34 cellular contexts compared by ENCODE assay signal in the genomic region with DNA sequence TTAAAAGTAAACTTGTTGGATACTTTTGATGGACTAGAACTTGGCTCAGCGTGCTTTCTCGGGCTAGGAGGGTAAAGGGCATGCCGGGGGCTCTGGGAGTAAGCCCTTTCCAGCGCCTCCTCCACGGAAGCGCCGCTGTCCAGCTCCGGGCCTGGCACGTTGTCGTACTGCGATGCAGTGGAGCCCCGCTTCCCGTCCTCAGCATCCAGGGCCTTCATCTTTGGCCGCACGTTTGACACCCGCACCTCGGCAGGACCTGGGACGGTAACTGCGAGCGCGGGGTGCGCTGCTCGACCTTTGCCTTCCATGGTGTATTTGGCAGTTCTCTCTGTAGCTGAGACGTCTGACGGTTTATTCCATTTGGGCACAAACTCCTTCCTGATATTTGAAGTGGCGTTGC.
"Had no signal": no experiment of that assay in that cellular context is flagged by ENCODE, and none has a peak within 500 bp of the region (broad histone marks: within the 10 kb centered on the region; RNA-seq: fewer than 3 reads in every experiment).

No MANE protein-coding gene starts in this region.

- H3K9me3 ChIP-seq: esophagus muscularis mucosa, gastrocnemius medialis, heart left ventricle had no signal

- H3K4me1 Mint-ChIP-seq: activated CD4-positive, alpha-beta T cell treated with anti-CD3 and anti-CD28 coated beads, Interleukin-2, amount 10 ng/mL, durations not matched to agents 24 days and 14 days; activated T-helper 17 cell treated with anti-CD3 and anti-CD28 coated beads, Interleukin-2, amount 50 U/mL, for 72 hours had no signal

- ATAC-seq: activated CD4-positive, CD25-positive, alpha-beta regulatory T cell treated with anti-CD3 and anti-CD28 coated beads, Interleukin-2, amount 50 U/mL, for 24 hours; activated T-cell treated with anti-CD3 and anti-CD28 coated beads, Interleukin-2, amount 50 U/mL, for 4 hours; activated T-helper 17 cell treated with anti-CD3 and anti-CD28 coated beads, Interleukin-2, amount 50 U/mL, for 72 hours; effector memory CD8-positive, alpha-beta T cell; foreskin keratinocyte; gastrocnemius medialis; heart left ventricle; T-helper 17 cell had no signal

- H3K9me3 Mint-ChIP-seq: activated B cell treated with CpG ODN at 0.5 μM for 24 hours; activated CD4-positive, alpha-beta memory T cell treated with anti-CD3 and anti-CD28 coated beads for 36 hours; activated CD4-positive, alpha-beta T cell treated with anti-CD3 and anti-CD28 coated beads, Interleukin-2, amount 10 ng/mL, durations not matched to agents 24 days and 14 days; activated T-cell treated with anti-CD3 and anti-CD28 coated beads, Interleukin-2, amount 50 U/mL, for 4 hours; activated T-helper 17 cell treated with anti-CD3 and anti-CD28 coated beads, Interleukin-2, amount 50 U/mL, for 72 hours; effector memory CD8-positive, alpha-beta T cell; T-helper 2 cell treated with Interferon-gamma antibody and Interleukin-4, amounts not matched to agents 5 μg/mL and 100 μg/mL, for 36 hours had no signal

- H3K27ac Mint-ChIP-seq: activated B cell treated with CpG ODN at 0.5 μM for 24 hours; activated CD4-positive, alpha-beta memory T cell treated with anti-CD3 and anti-CD28 coated beads for 36 hours; activated CD4-positive, alpha-beta T cell treated with anti-CD3 and anti-CD28 coated beads, Interleukin-2, amount 10 ng/mL, durations not matched to agents 24 days and 14 days; activated naive CD8-positive, alpha-beta T cell; activated T-helper 17 cell treated with anti-CD3 and anti-CD28 coated beads, Interleukin-2, amount 50 U/mL, for 72 hours; effector memory CD8-positive, alpha-beta T cell; T-helper 17 cell; T-helper 2 cell treated with Interferon-gamma antibody and Interleukin-4, amounts not matched to agents 5 μg/mL and 100 μg/mL, for 36 hours had no signal

- H3K27ac ChIP-seq: brain microvascular endothelial cell, esophagus muscularis mucosa, foreskin keratinocyte, gastrocnemius medialis, heart left ventricle, WERI-Rb-1 had no signal

- H3K27me3 ChIP-seq: brain microvascular endothelial cell, esophagus muscularis mucosa, foreskin keratinocyte, gastrocnemius medialis, heart left ventricle had no signal

- H3K27me3 Mint-ChIP-seq: activated B cell treated with CpG ODN at 0.5 μM for 24 hours; activated CD4-positive, alpha-beta memory T cell treated with anti-CD3 and anti-CD28 coated beads for 36 hours; activated CD4-positive, alpha-beta T cell treated with anti-CD3 and anti-CD28 coated beads, Interleukin-2, amount 10 ng/mL, durations not matched to agents 24 days and 14 days; activated naive CD8-positive, alpha-beta T cell; activated T-helper 17 cell treated with anti-CD3 and anti-CD28 coated beads, Interleukin-2, amount 50 U/mL, for 72 hours; effector memory CD8-positive, alpha-beta T cell; T-helper 17 cell had no signal

- H3K36me3 Mint-ChIP-seq: activated CD4-positive, alpha-beta memory T cell treated with anti-CD3 and anti-CD28 coated beads for 36 hours had no signal

- H3K4me3 Mint-ChIP-seq: activated B cell treated with CpG ODN at 0.5 μM for 24 hours; activated CD4-positive, alpha-beta memory T cell treated with anti-CD3 and anti-CD28 coated beads for 36 hours; activated CD4-positive, alpha-beta T cell treated with anti-CD3 and anti-CD28 coated beads, Interleukin-2, amount 10 ng/mL, durations not matched to agents 24 days and 14 days; activated naive CD8-positive, alpha-beta T cell; activated T-cell treated with anti-CD3 and anti-CD28 coated beads, Interleukin-2, amount 50 U/mL, for 4 hours; activated T-helper 17 cell treated with anti-CD3 and anti-CD28 coated beads, Interleukin-2, amount 50 U/mL, for 72 hours; effector memory CD8-positive, alpha-beta T cell; T-helper 2 cell treated with Interferon-gamma antibody and Interleukin-4, amounts not matched to agents 5 μg/mL and 100 μg/mL, for 36 hours had no signal

- DNase-seq: activated B cell treated with CpG ODN at 0.5 μM for 24 hours; activated CD4-positive, alpha-beta memory T cell treated with anti-CD3 and anti-CD28 coated beads for 36 hours; activated CD4-positive, alpha-beta T cell treated with anti-CD3 and anti-CD28 coated beads, Interleukin-2, amount 10 ng/mL, durations not matched to agents 24 days and 14 days; activated CD8-positive, alpha-beta memory T cell treated with anti-CD3 and anti-CD28 coated beads for 24 hours; activated effector memory CD4-positive, alpha-beta T cell treated with Interleukin-2 at 50 U/mL for 16 hours; activated gamma-delta T cell treated with Interleukin-2 at 50 U/mL for 16 hours; activated naive CD4-positive, alpha-beta T cell treated with anti-CD3 and anti-CD28 coated beads, Interleukin-2, amount 50 U/mL, for 16 hours; activated naive CD4-positive, alpha-beta T cell treated with Interleukin-2 at 50 U/mL for 16 hours; activated T-cell treated with anti-CD3 and anti-CD28 coated beads, Interleukin-2, amount 50 U/mL, for 4 hours; amniotic stem cell; anterior cingulate cortex; brain microvascular endothelial cell; caudate nucleus; cortex of kidney; dermis blood vessel endothelial cell; effector CD4-positive, alpha-beta T cell; effector memory CD8-positive, alpha-beta T cell; erythroblast; foreskin keratinocyte; gastrocnemius medialis; glutamatergic neuron; heart left ventricle; T-helper 1 cell; T-helper 17 cell; T1000; WERI-Rb-1 had no signal

- H3K4me3 ChIP-seq: esophagus muscularis mucosa, gastrocnemius medialis, heart left ventricle had no signal

- FAIRE-seq: astrocyte, bronchial epithelial cell, colon had no signal

- H3K4me1 ChIP-seq: gastrocnemius medialis had no signal

- H3K36me3 ChIP-seq: WERI-Rb-1 had no signal
